Comparison of ENCODE assay signal across 21 cellular contexts in genomic region chr1:150505431-150505830, GRCh38. TPM values are rescaled to one million over a fixed set of nuclear protein-coding genes. Genes with fewer than 3 reads are reported as not detected.
"Had no signal": no experiment of that assay in that cellular context is flagged by ENCODE, and none has a peak within 500 bp of the region (broad histone marks: within the 10 kb centered on the region; RNA-seq: fewer than 3 reads in every experiment).

No MANE protein-coding gene starts in this region.

- H3K27me3 ChIP-seq: brain microvascular endothelial cell, hepatocyte, pancreas, SJCRH30, thyroid gland had no signal

- H3K27ac Mint-ChIP-seq: activated naive CD8-positive, alpha-beta T cell; activated T-cell treated with anti-CD3 and anti-CD28 coated beads, Interleukin-2, amount 50 U/mL, for 72 hours; mesothelial cell of epicardium had no signal

- H3K9me3 ChIP-seq: pancreas, SJCRH30, thyroid gland had no signal

- H3K4me3 ChIP-seq: coronary artery, hepatocyte, pancreas, SJCRH30, thyroid gland had no signal

- H3K4me1 ChIP-seq: pancreas, thyroid gland had no signal

- H3K9me3 Mint-ChIP-seq: activated T-cell treated with anti-CD3 and anti-CD28 coated beads, Interleukin-2, amount 50 U/mL, for 72 hours; mesothelial cell of epicardium had no signal

- H3K27ac ChIP-seq: brain microvascular endothelial cell, coronary artery, pancreas, SJCRH30, thyroid gland had no signal

- DNase-seq: activated gamma-delta T cell; activated T-cell treated with anti-CD3 and anti-CD28 coated beads, Interleukin-2, amount 50 U/mL, for 72 hours; brain microvascular endothelial cell; effector CD8-positive, alpha-beta T cell; foreskin fibroblast; left colon; pancreas; SJCRH30; stimulated activated naive CD4-positive, alpha-beta T cell; thyroid gland had no signal

- H3K27me3 Mint-ChIP-seq: activated naive CD8-positive, alpha-beta T cell had no signal

- H3K4me3 Mint-ChIP-seq: activated naive CD8-positive, alpha-beta T cell; activated T-cell treated with anti-CD3 and anti-CD28 coated beads, Interleukin-2, amount 50 U/mL, for 72 hours; mesothelial cell of epicardium had no signal

RNA-seq across cellular contexts. Expression of gene FALEC, which starts 10.1 kb away (rescaled TPM):
- total RNA-seq: hepatocyte; left colon; lung microvascular endothelial cell; pancreas; renal cortical epithelial cell; SJCRH30; subcutaneous adipose tissue; T-helper 1 cell treated with Interleukin-12 subunit alpha and Interleukin-12 subunit beta and Interleukin-4 antibody, amounts not matched to agents 30 ng/mL and 1 ng/mL, for 36 hours; thyroid gland; ureter had no signal
- polyA plus RNA-seq: neural cell, pancreas had no signal

RNA-seq across cellular contexts. Expression of gene ADAMTSL4, which starts 43.8 kb away (rescaled TPM):
- total RNA-seq: activated CD8-positive, alpha-beta memory T cell treated with anti-CD3 and anti-CD28 coated beads for 36 hours; SJCRH30 had no signal
- polyA plus RNA-seq: neural cell had no signal
